In the genomic region with DNA sequence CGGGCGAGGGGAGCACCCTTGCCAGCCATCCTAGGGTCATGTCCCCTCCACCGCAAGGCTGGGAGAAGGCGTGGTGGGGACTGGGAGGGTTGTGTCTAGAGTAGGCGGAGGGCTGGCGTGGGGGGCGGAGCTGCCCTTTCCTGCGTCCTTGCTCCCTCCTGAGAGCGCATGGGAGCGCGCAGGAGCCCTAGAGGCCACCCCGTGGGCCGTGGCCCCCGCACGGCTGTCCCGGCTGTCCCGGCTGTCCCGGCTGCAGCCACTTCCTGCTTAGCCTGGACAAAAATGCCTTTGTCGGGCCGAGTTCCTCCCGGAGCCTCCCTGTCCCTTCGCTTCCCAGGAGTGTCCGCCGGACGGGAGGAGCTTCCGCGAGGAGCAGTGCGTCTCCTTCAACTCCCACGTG, we compare ENCODE assay signal across 12 cellular contexts. TPM values are rescaled to one million over a fixed set of nuclear protein-coding genes. Genes with fewer than 3 reads are reported as not detected.
DNase-seq lines count a peak whose midpoint lies in the region; ATAC-seq and TF ChIP-seq lines count a peak whose summit lies in the region.
"Had no signal": no experiment of that assay in that cellular context is flagged by ENCODE, and none has a peak within 500 bp of the region (broad histone marks: within the 10 kb centered on the region; RNA-seq: fewer than 3 reads in every experiment).

No MANE protein-coding gene starts in this region.

- peaks cover 7% of the 10 kb centered on the region for H3K27me3 ChIP-seq in upper lobe of right lung

- peaks cover 16% of the 10 kb centered on the region for H3K4me1 ChIP-seq in upper lobe of right lung

- no peaks in the 10 kb centered on the region for H3K36me3 ChIP-seq in upper lobe of right lung

- H3K9me3 ChIP-seq in upper lobe of right lung = no peaks in the 10 kb centered on the region

- peak; percentile 68 for DNase-seq in globus pallidus (ENCODE audit: low spot score)
- peak; percentile 60 for DNase-seq in midbrain (lab: John Stamatoyannopoulos, UW)
- DNase-seq in upper lobe of right lung = peak; percentile 72
- no peak for DNase-seq in NCI-H524 treated with DMSO at 0.1 percent for 48 hours (lab: John Stamatoyannopoulos, UW)
- no peak for DNase-seq in NCI-H345 (lab: John Stamatoyannopoulos, UW)
- DNase-seq in AML-193 (lab: John Stamatoyannopoulos, UW) = no peak
- DNase-seq: activated CD4-positive, alpha-beta T cell treated with anti-CD3 and anti-CD28 coated beads, Interleukin-2, amount 50 U/mL, for 4 hours; MM.1S; NCI-H526 treated with DMSO at 0.1 percent for 48 hours had no signal

- H3K27ac ChIP-seq in VCaP = peak overlapping the region; percentile 20; the same call in 1 of the 2 replicates
- H3K27ac ChIP-seq in upper lobe of right lung = peak overlapping the region; percentile 60

- intact Hi-C loops in upper lobe of right lung (cut with DNase I) = no loop called here

- peak overlapping the region; percentile 23 for H3K4me3 ChIP-seq in upper lobe of right lung

- ATAC-seq in upper lobe of right lung = peak; percentile 58
- ATAC-seq in GM19395 (IDR thresholded peaks at IDR 0.05; ENCODE audit: unreplicated experiment) = no peak
- ATAC-seq: activated naive CD4-positive, alpha-beta T cell treated with anti-CD3 and anti-CD28 coated beads, Interleukin-2, amount 50 U/mL, for 72 hours had no signal

- TF ChIP-seq CTCF in VCaP (conservative IDR thresholded peaks at IDR 0.05) (no peak), upper lobe of right lung (IDR thresholded peaks at IDR 0.05) (no peak)

RNA-seq across cellular contexts. Expression of gene ADAMTSL2, which starts 4.9 kb away (rescaled TPM):
- 17.4 TPM for total RNA-seq in upper lobe of right lung

RNA-seq across cellular contexts. Expression of gene MYMK, which starts 14.7 kb away (rescaled TPM):
- total RNA-seq in upper lobe of right lung = not detected
- total RNA-seq: activated naive CD4-positive, alpha-beta T cell treated with anti-CD3 and anti-CD28 coated beads, Interleukin-2, amount 50 U/mL, for 72 hours had no signal

Comparison
In these comparisons a context has a peak if more than half of its experiments do, and no peak if none do; other contexts are left out.
1. DNase-seq: peak in globus pallidus (single experiment), midbrain (single experiment) and upper lobe of right lung (single experiment); none in NCI-H524 treated with DMSO at 0.1 percent for 48 hours (single experiment), NCI-H345 (single experiment) and AML-193 (0 of 2).